ENCODE assay signal across 9 cellular contexts in genomic region chr12:2064078-2064507, GRCh38. TPM values are rescaled to one million over a fixed set of nuclear protein-coding genes. Genes with fewer than 3 reads are reported as not detected.
A peak's percentile ranks its signal among the peaks of the same experiment; 100 is the strongest.
DNase-seq lines count a peak whose midpoint lies in the region; ATAC-seq and TF ChIP-seq lines count a peak whose summit lies in the region.
"Had no signal": no experiment of that assay in that cellular context is flagged by ENCODE, and none has a peak within 500 bp of the region (broad histone marks: within the 10 kb centered on the region; RNA-seq: fewer than 3 reads in every experiment).

No MANE protein-coding gene starts in this region.

- no peaks in the 10 kb centered on the region; the same call in 2 of the 3 replicates for H3K9me3 Mint-ChIP-seq in GM23338

- H3F3A ChIP-seq in GM23338 (replicated peaks; ENCODE audit: low read depth) = no peaks in the 10 kb centered on the region

- intact Hi-C loops in lower lobe of right lung (cut with DNase I) = no loop called here

- DNase-seq in AG08396 (ENCODE audit: low spot score) = peak; percentile 48
- DNase-seq in GM23338 (ENCODE audit: low spot score) = no peak
- peak; percentile 25 to 27 for DNase-seq in activated T-cell treated with anti-CD3 and anti-CD28 coated beads, Interleukin-2, amount 50 U/mL, for 48 hours
- no peak for DNase-seq in lower lobe of right lung
- DNase-seq in 8988T = no peak
- DNase-seq in pons (ENCODE audit: low spot score) = no peak
- DNase-seq: stimulated activated CD8-positive, alpha-beta memory T cell treated with anti-CD3 and anti-CD28 coated beads, Interleukin-4, amount 100 ng/mL, for 48 hours had no signal

- ATAC-seq in GM23338 (peak; percentile 44), lower lobe of right lung (peak; percentile 19 to 54), GM19324 (IDR thresholded peaks at IDR 0.05; ENCODE audit: low FRiP score, unreplicated experiment) (no peak), HG02759 (IDR thresholded peaks at IDR 0.05; ENCODE audit: unreplicated experiment) (no peak)

- no peaks in the 10 kb centered on the region for H3K9me2 ChIP-seq in GM23338 (ENCODE audit: insufficient read depth)

- H3K27me3 ChIP-seq in GM23338 (ENCODE audit: insufficient read depth) = no peaks in the 10 kb centered on the region
- H3K27me3 ChIP-seq in lower lobe of right lung (ENCODE audit: low read depth) = peaks cover 3% of the 10 kb centered on the region

- H3K4me3 ChIP-seq in GM23338 (no peak overlapping the region), lower lobe of right lung (peak overlapping the region; percentile 22)

- H3K4me1 ChIP-seq in GM23338 (ENCODE audit: insufficient read depth) = no peaks in the 10 kb centered on the region
- H3K4me1 ChIP-seq in lower lobe of right lung = peaks cover 10% of the 10 kb centered on the region

- H3K4me3 Mint-ChIP-seq in GM23338 = no peak overlapping the region

- H3K27ac Mint-ChIP-seq in GM23338 = no peak overlapping the region

- no peak overlapping the region for H2AFZ ChIP-seq in GM23338

- H4K20me1 ChIP-seq in GM23338 (replicated peaks; ENCODE audit: insufficient read depth) = no peaks in the 10 kb centered on the region

- H3K79me2 ChIP-seq in GM23338 (replicated peaks; ENCODE audit: insufficient read depth) = no peaks in the 10 kb centered on the region

- peaks cover 7% of the 10 kb centered on the region; the same call in 2 of the 3 replicates for H3K4me1 Mint-ChIP-seq in GM23338

- TF ChIP-seq CTCF in GM23338 (conservative IDR thresholded peaks at IDR 0.05; ENCODE audit: low read depth in 2 of 2) = no peak
- no peak for TF ChIP-seq CTCF in lower lobe of right lung (IDR thresholded peaks at IDR 0.05)

- H3K36me3 ChIP-seq in GM23338 (ENCODE audit: insufficient read depth) = no peaks in the 10 kb centered on the region; the same call in 1 of the 2 replicates
- H3K36me3 ChIP-seq in lower lobe of right lung = no peaks in the 10 kb centered on the region

- H3K27ac ChIP-seq in GM23338 (ENCODE audit: low read depth) = no peak overlapping the region
- peak overlapping the region; percentile 32 for H3K27ac ChIP-seq in lower lobe of right lung

- no peak overlapping the region for H3K4me2 ChIP-seq in GM23338

- H3K36me3 Mint-ChIP-seq in GM23338 (ENCODE audit: low read depth) = peaks cover under 1% of the 10 kb centered on the region; the same call in 2 of the 3 replicates

- peaks cover 6% of the 10 kb centered on the region for H3K27me3 Mint-ChIP-seq in GM23338 (ENCODE audit: insufficient read depth, low read depth, poor library complexity)

- H3K9me3 ChIP-seq in lower lobe of right lung = no peaks in the 10 kb centered on the region

TF ChIP-seq in GM23338, 12 proteins besides CTCF, POLR2A, EP300 and RAD21 (continues in another document):
- TF ChIP-seq JUNB (IDR thresholded peaks at IDR 0.05; ENCODE audit: unreplicated experiment) (no peak), ETS1 (IDR thresholded peaks at IDR 0.05) (no peak), ZNF331 (CRISPR knock-in tag; IDR thresholded peaks at IDR 0.05; ENCODE audit: low read depth) (no peak), EZH2phosphoT487 (IDR thresholded peaks at IDR 0.05; ENCODE audit: unreplicated experiment) (no peak), ZNF114 (CRISPR knock-in tag; IDR thresholded peaks at IDR 0.05) (no peak), NANOG (IDR thresholded peaks at IDR 0.05; ENCODE audit: borderline replicate concordance) (no peak), EZH2 (IDR thresholded peaks at IDR 0.05; ENCODE audit: low read depth, unreplicated experiment) (no peak), STAT1 (IDR thresholded peaks at IDR 0.05; ENCODE audit: unreplicated experiment) (no peak), CREB1 (CRISPR knock-in tag; IDR thresholded peaks at IDR 0.05; ENCODE audit: low read depth) (no peak)
- TF ChIP-seq, protein P1, sequence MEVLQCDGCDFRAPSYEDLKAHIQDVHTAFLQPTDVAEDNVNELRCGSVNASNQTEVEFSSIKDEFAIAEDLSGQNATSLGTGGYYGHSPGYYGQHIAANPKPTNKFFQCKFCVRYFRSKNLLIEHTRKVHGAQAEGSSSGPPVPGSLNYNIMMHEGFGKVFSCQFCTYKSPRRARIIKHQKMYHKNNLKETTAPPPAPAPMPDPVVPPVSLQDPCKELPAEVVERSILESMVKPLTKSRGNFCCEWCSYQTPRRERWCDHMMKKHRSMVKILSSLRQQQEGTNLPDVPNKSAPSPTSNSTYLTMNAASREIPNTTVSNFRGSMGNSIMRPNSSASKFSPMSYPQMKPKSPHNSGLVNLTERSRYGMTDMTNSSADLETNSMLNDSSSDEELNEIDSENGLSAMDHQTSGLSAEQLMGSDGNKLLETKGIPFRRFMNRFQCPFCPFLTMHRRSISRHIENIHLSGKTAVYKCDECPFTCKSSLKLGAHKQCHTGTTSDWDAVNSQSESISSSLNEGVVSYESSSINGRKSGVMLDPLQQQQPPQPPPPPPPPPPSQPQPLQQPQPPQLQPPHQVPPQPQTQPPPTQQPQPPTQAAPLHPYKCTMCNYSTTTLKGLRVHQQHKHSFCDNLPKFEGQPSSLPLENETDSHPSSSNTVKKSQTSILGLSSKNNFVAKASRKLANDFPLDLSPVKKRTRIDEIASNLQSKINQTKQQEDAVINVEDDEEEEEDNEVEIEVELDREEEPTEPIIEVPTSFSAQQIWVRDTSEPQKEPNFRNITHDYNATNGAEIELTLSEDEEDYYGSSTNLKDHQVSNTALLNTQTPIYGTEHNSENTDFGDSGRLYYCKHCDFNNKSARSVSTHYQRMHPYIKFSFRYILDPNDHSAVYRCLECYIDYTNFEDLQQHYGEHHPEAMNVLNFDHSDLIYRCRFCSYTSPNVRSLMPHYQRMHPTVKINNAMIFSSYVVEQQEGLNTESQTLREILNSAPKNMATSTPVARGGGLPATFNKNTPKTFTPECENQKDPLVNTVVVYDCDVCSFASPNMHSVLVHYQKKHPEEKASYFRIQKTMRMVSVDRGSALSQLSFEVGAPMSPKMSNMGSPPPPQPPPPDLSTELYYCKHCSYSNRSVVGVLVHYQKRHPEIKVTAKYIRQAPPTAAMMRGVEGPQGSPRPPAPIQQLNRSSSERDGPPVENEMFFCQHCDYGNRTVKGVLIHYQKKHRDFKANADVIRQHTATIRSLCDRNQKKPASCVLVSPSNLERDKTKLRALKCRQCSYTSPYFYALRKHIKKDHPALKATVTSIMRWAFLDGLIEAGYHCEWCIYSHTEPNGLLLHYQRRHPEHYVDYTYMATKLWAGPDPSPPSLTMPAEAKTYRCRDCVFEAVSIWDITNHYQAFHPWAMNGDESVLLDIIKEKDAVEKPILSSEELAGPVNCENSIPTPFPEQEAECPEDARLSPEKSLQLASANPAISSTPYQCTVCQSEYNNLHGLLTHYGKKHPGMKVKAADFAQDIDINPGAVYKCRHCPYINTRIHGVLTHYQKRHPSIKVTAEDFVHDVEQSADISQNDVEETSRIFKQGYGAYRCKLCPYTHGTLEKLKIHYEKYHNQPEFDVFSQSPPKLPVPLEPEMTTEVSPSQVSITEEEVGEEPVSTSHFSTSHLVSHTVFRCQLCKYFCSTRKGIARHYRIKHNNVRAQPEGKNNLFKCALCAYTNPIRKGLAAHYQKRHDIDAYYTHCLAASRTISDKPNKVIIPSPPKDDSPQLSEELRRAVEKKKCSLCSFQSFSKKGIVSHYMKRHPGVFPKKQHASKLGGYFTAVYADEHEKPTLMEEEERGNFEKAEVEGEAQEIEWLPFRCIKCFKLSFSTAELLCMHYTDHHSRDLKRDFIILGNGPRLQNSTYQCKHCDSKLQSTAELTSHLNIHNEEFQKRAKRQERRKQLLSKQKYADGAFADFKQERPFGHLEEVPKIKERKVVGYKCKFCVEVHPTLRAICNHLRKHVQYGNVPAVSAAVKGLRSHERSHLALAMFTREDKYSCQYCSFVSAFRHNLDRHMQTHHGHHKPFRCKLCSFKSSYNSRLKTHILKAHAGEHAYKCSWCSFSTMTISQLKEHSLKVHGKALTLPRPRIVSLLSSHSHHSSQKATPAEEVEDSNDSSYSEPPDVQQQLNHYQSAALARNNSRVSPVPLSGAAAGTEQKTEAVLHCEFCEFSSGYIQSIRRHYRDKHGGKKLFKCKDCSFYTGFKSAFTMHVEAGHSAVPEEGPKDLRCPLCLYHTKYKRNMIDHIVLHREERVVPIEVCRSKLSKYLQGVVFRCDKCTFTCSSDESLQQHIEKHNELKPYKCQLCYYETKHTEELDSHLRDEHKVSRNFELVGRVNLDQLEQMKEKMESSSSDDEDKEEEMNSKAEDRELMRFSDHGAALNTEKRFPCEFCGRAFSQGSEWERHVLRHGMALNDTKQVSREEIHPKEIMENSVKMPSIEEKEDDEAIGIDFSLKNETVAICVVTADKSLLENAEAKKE (CRISPR knock-in tag; IDR thresholded peaks at IDR 0.05) = no peak

RNA-seq across cellular contexts. Expression of gene CACNA1C, which starts 11.3 kb away (rescaled TPM):
- total RNA-seq in GM23338 (2014; rRNA removed; shearing (Covaris generic)) = 0.82 and 2.1 TPM in 2 replicates
- polyA plus RNA-seq in GM23338 (2016; fragmentation: Nextera tagmentation; extraction: Ambion mirVana) = 0.26 and 0.78 TPM in 2 replicates
- 8.4 TPM for total RNA-seq in lower lobe of right lung

RNA-seq across cellular contexts. Expression of gene DCP1B, which starts 59.8 kb away (rescaled TPM):
- total RNA-seq in GM23338 (2014; rRNA removed; shearing (Covaris generic)) = 28.6 and 29.8 TPM in 2 replicates
- polyA plus RNA-seq in GM23338 (2016; fragmentation: Nextera tagmentation; extraction: Ambion mirVana) = 18.9 and 24.4 TPM in 2 replicates
- 12.4 TPM for total RNA-seq in lower lobe of right lung

Comparison
In these comparisons a context has a peak if more than half of its experiments do, and no peak if none do; other contexts are left out.
1. DNase-seq: peak in AG08396 (single experiment) and activated T-cell treated with anti-CD3 and anti-CD28 coated beads, Interleukin-2, amount 50 U/mL, for 48 hours (2 of 2); none in GM23338 (single experiment), lower lobe of right lung (single experiment), 8988T (single experiment) and pons (single experiment).
2. ATAC-seq: peak in GM23338 (single experiment) and lower lobe of right lung (2 of 2); none in GM19324 (single experiment) and HG02759 (single experiment).